In the genomic region with DNA sequence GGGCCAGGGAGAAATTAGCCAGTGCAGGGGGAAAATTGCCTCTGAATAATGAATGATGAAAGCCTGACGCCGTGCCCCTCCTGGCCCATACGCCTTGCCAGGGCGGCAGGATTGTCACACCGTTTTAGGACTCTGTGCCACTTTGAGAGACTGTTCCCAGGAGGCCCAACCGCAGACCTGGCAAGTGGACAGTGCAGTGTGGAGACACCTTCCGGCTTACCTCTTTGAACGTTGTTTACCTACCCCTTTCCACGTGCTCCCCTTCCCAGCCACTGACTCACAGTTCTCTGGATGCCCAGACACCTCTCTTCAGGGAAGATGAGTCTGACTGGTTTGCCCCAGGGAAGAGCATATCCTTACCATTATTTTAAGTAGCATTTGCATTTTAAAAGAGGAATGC, we compare ENCODE assay signal across 1 cellular context.
A peak's percentile ranks its signal among the peaks of the same experiment; 100 is the strongest.
TF ChIP-seq lines count a peak whose summit lies in the region.

No MANE protein-coding gene starts in this region.

TF ChIP-seq in HepG2, 621 proteins besides CTCF, POLR2A, EP300 and RAD21 (continued from another document and continues in another):
- TF ChIP-seq ZHX2 (IDR thresholded peaks at IDR 0.05; ENCODE audit: low read depth) (no peak), ZHX2 (CRISPR knock-in tag; IDR thresholded peaks at IDR 0.05; ENCODE audit: borderline replicate concordance) (no peak), ZNF709 (CRISPR knock-in tag; IDR thresholded peaks at IDR 0.05) (no peak), ZBTB1 (CRISPR knock-in tag; IDR thresholded peaks at IDR 0.05; ENCODE audit: borderline replicate concordance) (no peak), ZFP82 (CRISPR knock-in tag; IDR thresholded peaks at IDR 0.05; ENCODE audit: borderline replicate concordance) (no peak), HMGXB3 (CRISPR knock-in tag; IDR thresholded peaks at IDR 0.05; ENCODE audit: borderline replicate concordance) (no peak), ZNF703 (CRISPR knock-in tag; IDR thresholded peaks at IDR 0.05; ENCODE audit: borderline replicate concordance) (no peak), TBL1XR1 (IDR thresholded peaks at IDR 0.05; ENCODE audit: borderline replicate concordance, low read length, partially characterized antibody) (no peak), ZNF446 (CRISPR knock-in tag; IDR thresholded peaks at IDR 0.05) (no peak), ZSCAN9 (CRISPR knock-in tag; IDR thresholded peaks at IDR 0.05; ENCODE audit: borderline replicate concordance) (0 out of 2 replicates have a peak, but pooled peaks have one; percentile 54), ZNF160 (CRISPR knock-in tag; IDR thresholded peaks at IDR 0.05) (no peak), SRSF9 (IDR thresholded peaks at IDR 0.05; ENCODE audit: borderline replicate concordance, insufficient read depth, low read depth, low read length, poor library complexity, severe bottlenecking) (no peak), AHR (CRISPR knock-in tag; IDR thresholded peaks at IDR 0.05) (no peak), FOXK1 (CRISPR knock-in tag; IDR thresholded peaks at IDR 0.05; ENCODE audit: borderline replicate concordance, low read depth) (peak; percentile 73; the same call in 1 of the 2 replicates), SP5 (CRISPR knock-in tag; IDR thresholded peaks at IDR 0.05; ENCODE audit: borderline replicate concordance, low read depth) (no peak), ZGPAT (CRISPR knock-in tag; IDR thresholded peaks at IDR 0.05) (peak; percentile 53; the same call in 1 of the 2 replicates), WIZ (CRISPR knock-in tag; IDR thresholded peaks at IDR 0.05) (no peak), ZBTB38 (CRISPR knock-in tag; IDR thresholded peaks at IDR 0.05) (no peak), ZNF547 (CRISPR knock-in tag; IDR thresholded peaks at IDR 0.05) (no peak), CEBPG (CRISPR knock-in tag; IDR thresholded peaks at IDR 0.05) (no peak), ATRX (CRISPR knock-in tag; IDR thresholded peaks at IDR 0.05; ENCODE audit: borderline replicate concordance) (no peak), ZNF34 (CRISPR knock-in tag; IDR thresholded peaks at IDR 0.05; ENCODE audit: borderline replicate concordance) (no peak), SRSF4 (IDR thresholded peaks at IDR 0.05; ENCODE audit: low read depth, low read length, poor library complexity, severe bottlenecking) (no peak), RXRB (CRISPR knock-in tag; IDR thresholded peaks at IDR 0.05; ENCODE audit: borderline replicate concordance) (peak; percentile 51; the same call in 1 of the 2 replicates), ZFP1 (CRISPR knock-in tag; IDR thresholded peaks at IDR 0.05) (no peak), THAP7 (CRISPR knock-in tag; IDR thresholded peaks at IDR 0.05) (no peak), ZNF441 (CRISPR knock-in tag; IDR thresholded peaks at IDR 0.05; ENCODE audit: borderline replicate concordance) (no peak), FOXM1 (CRISPR knock-in tag; IDR thresholded peaks at IDR 0.05) (no peak), ZNF816 (CRISPR knock-in tag; IDR thresholded peaks at IDR 0.05; ENCODE audit: borderline replicate concordance) (no peak), ZNF770 (CRISPR knock-in tag; IDR thresholded peaks at IDR 0.05) (no peak), HNF4G (IDR thresholded peaks at IDR 0.05; ENCODE audit: borderline replicate concordance, low read depth, low read length) (no peak), HNF4G (CRISPR knock-in tag; IDR thresholded peaks at IDR 0.05; ENCODE audit: borderline replicate concordance, low read depth) (no peak), GATAD2A (CRISPR knock-in tag; IDR thresholded peaks at IDR 0.05) (peak; percentile 76), POLR2AphosphoS2 (IDR thresholded peaks at IDR 0.05; ENCODE audit: low read depth, low read length) (no peak), KLF13 (CRISPR knock-in tag; IDR thresholded peaks at IDR 0.05) (no peak)
- TF ChIP-seq, protein P1, sequence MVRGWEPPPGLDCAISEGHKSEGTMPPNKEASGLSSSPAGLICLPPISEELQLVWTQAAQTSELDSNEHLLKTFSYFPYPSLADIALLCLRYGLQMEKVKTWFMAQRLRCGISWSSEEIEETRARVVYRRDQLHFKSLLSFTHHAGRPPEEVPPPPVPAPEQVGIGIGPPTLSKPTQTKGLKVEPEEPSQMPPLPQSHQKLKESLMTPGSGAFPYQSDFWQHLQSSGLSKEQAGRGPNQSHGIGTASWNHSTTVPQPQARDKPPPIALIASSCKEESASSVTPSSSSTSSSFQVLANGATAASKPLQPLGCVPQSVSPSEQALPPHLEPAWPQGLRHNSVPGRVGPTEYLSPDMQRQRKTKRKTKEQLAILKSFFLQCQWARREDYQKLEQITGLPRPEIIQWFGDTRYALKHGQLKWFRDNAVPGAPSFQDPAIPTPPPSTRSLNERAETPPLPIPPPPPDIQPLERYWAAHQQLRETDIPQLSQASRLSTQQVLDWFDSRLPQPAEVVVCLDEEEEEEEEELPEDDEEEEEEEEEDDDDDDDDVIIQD (CRISPR knock-in tag; IDR thresholded peaks at IDR 0.05; ENCODE audit: low read depth) = 0 out of 2 replicates have a peak, but pooled peaks have one; percentile 15
- TF ChIP-seq, protein P2, sequence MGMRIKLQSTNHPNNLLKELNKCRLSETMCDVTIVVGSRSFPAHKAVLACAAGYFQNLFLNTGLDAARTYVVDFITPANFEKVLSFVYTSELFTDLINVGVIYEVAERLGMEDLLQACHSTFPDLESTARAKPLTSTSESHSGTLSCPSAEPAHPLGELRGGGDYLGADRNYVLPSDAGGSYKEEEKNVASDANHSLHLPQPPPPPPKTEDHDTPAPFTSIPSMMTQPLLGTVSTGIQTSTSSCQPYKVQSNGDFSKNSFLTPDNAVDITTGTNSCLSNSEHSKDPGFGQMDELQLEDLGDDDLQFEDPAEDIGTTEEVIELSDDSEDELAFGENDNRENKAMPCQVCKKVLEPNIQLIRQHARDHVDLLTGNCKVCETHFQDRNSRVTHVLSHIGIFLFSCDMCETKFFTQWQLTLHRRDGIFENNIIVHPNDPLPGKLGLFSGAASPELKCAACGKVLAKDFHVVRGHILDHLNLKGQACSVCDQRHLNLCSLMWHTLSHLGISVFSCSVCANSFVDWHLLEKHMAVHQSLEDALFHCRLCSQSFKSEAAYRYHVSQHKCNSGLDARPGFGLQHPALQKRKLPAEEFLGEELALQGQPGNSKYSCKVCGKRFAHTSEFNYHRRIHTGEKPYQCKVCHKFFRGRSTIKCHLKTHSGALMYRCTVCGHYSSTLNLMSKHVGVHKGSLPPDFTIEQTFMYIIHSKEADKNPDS (CRISPR knock-in tag; IDR thresholded peaks at IDR 0.05) = no peak
- TF ChIP-seq, protein P3, sequence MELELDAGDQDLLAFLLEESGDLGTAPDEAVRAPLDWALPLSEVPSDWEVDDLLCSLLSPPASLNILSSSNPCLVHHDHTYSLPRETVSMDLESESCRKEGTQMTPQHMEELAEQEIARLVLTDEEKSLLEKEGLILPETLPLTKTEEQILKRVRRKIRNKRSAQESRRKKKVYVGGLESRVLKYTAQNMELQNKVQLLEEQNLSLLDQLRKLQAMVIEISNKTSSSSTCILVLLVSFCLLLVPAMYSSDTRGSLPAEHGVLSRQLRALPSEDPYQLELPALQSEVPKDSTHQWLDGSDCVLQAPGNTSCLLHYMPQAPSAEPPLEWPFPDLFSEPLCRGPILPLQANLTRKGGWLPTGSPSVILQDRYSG (CRISPR knock-in tag; IDR thresholded peaks at IDR 0.05) = no peak
